1 cellular context compared by ENCODE assay signal in genomic region chr1:234770031-234770795, GRCh38.
TF ChIP-seq lines count a peak whose summit lies in the region.

No MANE protein-coding gene starts in this region.

TF ChIP-seq in H1, 55 proteins besides CTCF, POLR2A, EP300 and RAD21 (continued from another document):
- TF ChIP-seq CHD7 (IDR thresholded peaks at IDR 0.05; ENCODE audit: insufficient replicate concordance, low read length) (no peak), ATF3 (IDR thresholded peaks at IDR 0.05; ENCODE audit: insufficient read depth, low read depth, low read length) (no peak), TCF12 (IDR thresholded peaks at IDR 0.05; ENCODE audit: low read depth, low read length) (no peak), CREB1 (IDR thresholded peaks at IDR 0.05) (no peak)
- TF ChIP-seq, protein P1, sequence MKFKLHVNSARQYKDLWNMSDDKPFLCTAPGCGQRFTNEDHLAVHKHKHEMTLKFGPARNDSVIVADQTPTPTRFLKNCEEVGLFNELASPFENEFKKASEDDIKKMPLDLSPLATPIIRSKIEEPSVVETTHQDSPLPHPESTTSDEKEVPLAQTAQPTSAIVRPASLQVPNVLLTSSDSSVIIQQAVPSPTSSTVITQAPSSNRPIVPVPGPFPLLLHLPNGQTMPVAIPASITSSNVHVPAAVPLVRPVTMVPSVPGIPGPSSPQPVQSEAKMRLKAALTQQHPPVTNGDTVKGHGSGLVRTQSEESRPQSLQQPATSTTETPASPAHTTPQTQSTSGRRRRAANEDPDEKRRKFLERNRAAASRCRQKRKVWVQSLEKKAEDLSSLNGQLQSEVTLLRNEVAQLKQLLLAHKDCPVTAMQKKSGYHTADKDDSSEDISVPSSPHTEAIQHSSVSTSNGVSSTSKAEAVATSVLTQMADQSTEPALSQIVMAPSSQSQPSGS (IDR thresholded peaks at IDR 0.05; ENCODE audit: low read length) = no peak
